ENCODE assay signal across 8 cellular contexts in the genomic region with DNA sequence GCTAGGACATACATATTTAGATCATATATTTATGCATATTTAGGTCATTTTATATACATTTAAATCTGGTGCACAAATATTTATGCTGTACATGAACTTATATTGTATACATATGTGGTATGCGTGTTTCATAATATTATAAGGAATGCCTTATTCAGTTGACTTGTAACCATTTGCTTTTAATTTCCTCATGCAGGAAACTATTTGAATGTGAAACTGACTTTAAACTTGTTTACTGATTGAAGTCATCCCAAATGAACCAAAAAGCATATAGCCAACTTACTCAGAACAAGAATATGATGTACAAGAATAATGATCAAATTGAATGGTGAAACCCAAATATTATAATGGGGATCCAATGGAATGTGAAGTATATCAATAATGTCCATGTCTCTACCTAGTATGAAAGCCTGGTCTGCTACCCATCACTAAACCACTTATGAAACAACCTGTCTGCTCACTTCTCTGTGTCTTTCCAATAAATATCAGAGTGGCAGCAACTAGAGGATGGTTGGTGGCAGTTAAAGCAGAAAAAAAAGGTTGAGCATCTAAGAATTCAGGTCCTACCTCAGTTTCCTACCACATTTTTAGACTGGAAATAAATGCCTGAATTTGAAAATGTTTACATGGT. TPM values are rescaled to one million over a fixed set of nuclear protein-coding genes. Genes with fewer than 3 reads are reported as not detected.
DNase-seq lines count a peak whose midpoint lies in the region; ATAC-seq and TF ChIP-seq lines count a peak whose summit lies in the region.

No MANE protein-coding gene starts in this region.

- no peaks in the 10 kb centered on the region for H3K27me3 ChIP-seq in HCT116 (ENCODE audit: insufficient read depth, low read length)
- H3K27me3 ChIP-seq in RWPE2 (ENCODE audit: insufficient read depth, poor library complexity, severe bottlenecking): no peaks in the 10 kb centered on the region

- CTCF ChIA-PET in HCT116 (lab: Charles Lee): no interaction called here

- TF ChIP-seq POLR2A in HCT116 (IDR thresholded peaks at IDR 0.05; ENCODE audit: borderline replicate concordance, extremely low read depth, insufficient read depth, insufficient read length): no peak

- RAD21 ChIA-PET in HCT116 (lab: Charles Lee; ENCODE audit: low non-redundant PET in 1 of 2, low total read pairs in 2 of 2, uncharacterized antibody in 2 of 2, unreplicated experiment in 2 of 2): no interaction called here

- peak overlapping the region; percentile 70 to 88 (median 83) for H3K4me3 Mint-ChIP-seq in naive B cell
- H3K4me3 Mint-ChIP-seq in mesothelial cell of epicardium: no peak overlapping the region

- no peak for TF ChIP-seq RAD21 in HCT116 (IDR thresholded peaks at IDR 0.05; ENCODE audit: low read depth)

- H3K9ac ChIP-seq in HCT116 (ENCODE audit: low read length): no peak overlapping the region

- H3K4me1 ChIP-seq in HCT116 (ENCODE audit: control insufficient read depth in 1 of 2, insufficient read depth in 2 of 2, low read length in 2 of 2): peaks cover 3 to 21% of the 10 kb centered on the region in 2 experiments; a peak in 3 of 4 replicates
- H3K4me1 ChIP-seq in RWPE2 (ENCODE audit: insufficient read depth, poor library complexity, severe bottlenecking): peaks cover 6% of the 10 kb centered on the region

- H3K9me3 Mint-ChIP-seq in naive B cell (no peaks in the 10 kb centered on the region), mesothelial cell of epicardium (no peaks in the 10 kb centered on the region)

- no peaks in the 10 kb centered on the region for H3K27me3 Mint-ChIP-seq in naive B cell
- H3K27me3 Mint-ChIP-seq in mesothelial cell of epicardium (ENCODE audit: low read depth): peaks cover 2% of the 10 kb centered on the region

- H4K20me1 ChIP-seq in HCT116 (ENCODE audit: insufficient read depth): no peaks in the 10 kb centered on the region

- intact Hi-C loops in HCT116 (cut with micrococcal nuclease): no loop called here

- no peak overlapping the region for H3K27ac ChIP-seq in HCT116 (ENCODE audit: low read depth, low read length)
- peak overlapping the region; percentile 25 for H3K27ac ChIP-seq in RWPE2 (ENCODE audit: poor library complexity, severe bottlenecking)

- peaks cover 12% of the 10 kb centered on the region; the same call in 1 of the 2 replicates for H3K79me2 ChIP-seq in HCT116 (ENCODE audit: insufficient read depth, low read length)

- H3K36me3 ChIP-seq in HCT116 (ENCODE audit: control insufficient read depth in 1 of 2, insufficient read depth in 2 of 2, low read length in 2 of 2) (no peaks in the 10 kb centered on the region), RWPE2 (ENCODE audit: low read depth) (no peaks in the 10 kb centered on the region)

- no peak for DNase-seq in HCT116 (ENCODE audit: low read depth, low spot score)
- DNase-seq in RWPE2 (ENCODE audit: low spot score): no peak
- no peak for DNase-seq in naive B cell
- DNase-seq in GF-D8 (lab: John Stamatoyannopoulos, UW): no peak
- DNase-seq in NCI-H526 (lab: John Stamatoyannopoulos, UW): no peak
- no peak for DNase-seq in stimulated activated CD4-positive, alpha-beta T cell treated with anti-CD3 and anti-CD28 coated beads, Interleukin-15, amount 100 ng/mL, for 24 hours
- no peak for DNase-seq in mesothelial cell of epicardium (ENCODE audit: low spot score in 2 of 2, unreplicated experiment in 2 of 2)

- no peak for TF ChIP-seq CTCF in HCT116 (IDR thresholded peaks at IDR 0.05 in 2 of 3, conservative IDR thresholded peaks at IDR 0.05 in 1 of 3; ENCODE audit: borderline replicate concordance in 1 of 3, insufficient read depth in 1 of 3, low read depth in 2 of 3, low read length in 2 of 3)
- no peak for TF ChIP-seq CTCF in RWPE2 (IDR thresholded peaks at IDR 0.05; ENCODE audit: poor library complexity, severe bottlenecking)
- no peak for TF ChIP-seq CTCF in mesothelial cell of epicardium (IDR thresholded peaks at IDR 0.05; ENCODE audit: unreplicated experiment)

- ATAC-seq in GM18511 (IDR thresholded peaks at IDR 0.05; ENCODE audit: unreplicated experiment) (peak; percentile 61), HCT116 (no peak), RWPE2 (ENCODE audit: low read depth) (no peak), naive B cell (ENCODE audit: low read depth in 2 of 2) (peak; percentile 54 to 56)

- no peak overlapping the region for H2AFZ ChIP-seq in HCT116 (ENCODE audit: low read depth, low read length, poor library complexity, severe bottlenecking)

- H3K27ac Mint-ChIP-seq in naive B cell (peak overlapping the region; percentile 86 to 96 (median 92)), mesothelial cell of epicardium (no peak overlapping the region)

- peaks cover 0 to 7% of the 10 kb centered on the region in 2 donors for H3K36me3 Mint-ChIP-seq in naive B cell
- no peaks in the 10 kb centered on the region for H3K36me3 Mint-ChIP-seq in mesothelial cell of epicardium

- no TSS peak for BruUV-seq in HCT116 (replicated peaks; lab: Mats Ljungman, UMichigan)

- POLR2A ChIA-PET in HCT116 (lab: Charles Lee): no interaction called here

- no peaks in the 10 kb centered on the region for H3K9me2 ChIP-seq in HCT116 (ENCODE audit: insufficient read depth)

- H3K4me2 ChIP-seq in HCT116 (ENCODE audit: low read length): peak overlapping the region; percentile 10

- H3K4me1 Mint-ChIP-seq in naive B cell (peaks cover 52 to 79% (median 64%) of the 10 kb centered on the region in 3 donors), mesothelial cell of epicardium (peaks cover 5% of the 10 kb centered on the region)

- H3K9me3 ChIP-seq in HCT116 (ENCODE audit: control insufficient read depth in 1 of 2, insufficient read depth in 1 of 2, low read depth in 1 of 2, low read length in 2 of 2) (no peaks in the 10 kb centered on the region), RWPE2 (ENCODE audit: severe bottlenecking) (no peaks in the 10 kb centered on the region)

- H3K4me3 ChIP-seq in HCT116 (replicated peaks in 1 of 2; ENCODE audit: low read depth in 1 of 2, low read length in 2 of 2) (no peak overlapping the region), RWPE2 (ENCODE audit: severe bottlenecking) (peak overlapping the region; percentile 6)

TF ChIP-seq in HCT116, 20 proteins besides CTCF, POLR2A, EP300 and RAD21 (continues in another document):
- TF ChIP-seq YY1 (IDR thresholded peaks at IDR 0.05; ENCODE audit: extremely low read depth, insufficient replicate concordance, low read depth, low read length) (no peak), ZFX (IDR thresholded peaks at IDR 0.05) (no peak), JUND (IDR thresholded peaks at IDR 0.05) (no peak), POLR2AphosphoS5 (IDR thresholded peaks at IDR 0.05; ENCODE audit: low read depth, low read length) (no peak), TCF7L2 (IDR thresholded peaks at IDR 0.05; ENCODE audit: borderline replicate concordance, extremely low read depth, insufficient read depth, insufficient read length) (no peak), CBX3 (IDR thresholded peaks at IDR 0.05; ENCODE audit: low read depth) (no peak), EZH2phosphoT487 (IDR thresholded peaks at IDR 0.05; ENCODE audit: borderline replicate concordance) (no peak), ELF1 (IDR thresholded peaks at IDR 0.05; ENCODE audit: borderline replicate concordance, low read depth) (no peak), SRF (IDR thresholded peaks at IDR 0.05; ENCODE audit: low read depth) (no peak), EZH2 (IDR thresholded peaks at IDR 0.05) (no peak), ZNF274 (IDR thresholded peaks at IDR 0.05; ENCODE audit: low read depth, low read length) (no peak), FOSL1 (IDR thresholded peaks at IDR 0.05; ENCODE audit: low read depth) (no peak)
- TF ChIP-seq, protein P1, sequence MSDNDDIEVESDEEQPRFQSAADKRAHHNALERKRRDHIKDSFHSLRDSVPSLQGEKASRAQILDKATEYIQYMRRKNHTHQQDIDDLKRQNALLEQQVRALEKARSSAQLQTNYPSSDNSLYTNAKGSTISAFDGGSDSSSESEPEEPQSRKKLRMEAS (IDR thresholded peaks at IDR 0.05): no peak
- TF ChIP-seq, protein P2, sequence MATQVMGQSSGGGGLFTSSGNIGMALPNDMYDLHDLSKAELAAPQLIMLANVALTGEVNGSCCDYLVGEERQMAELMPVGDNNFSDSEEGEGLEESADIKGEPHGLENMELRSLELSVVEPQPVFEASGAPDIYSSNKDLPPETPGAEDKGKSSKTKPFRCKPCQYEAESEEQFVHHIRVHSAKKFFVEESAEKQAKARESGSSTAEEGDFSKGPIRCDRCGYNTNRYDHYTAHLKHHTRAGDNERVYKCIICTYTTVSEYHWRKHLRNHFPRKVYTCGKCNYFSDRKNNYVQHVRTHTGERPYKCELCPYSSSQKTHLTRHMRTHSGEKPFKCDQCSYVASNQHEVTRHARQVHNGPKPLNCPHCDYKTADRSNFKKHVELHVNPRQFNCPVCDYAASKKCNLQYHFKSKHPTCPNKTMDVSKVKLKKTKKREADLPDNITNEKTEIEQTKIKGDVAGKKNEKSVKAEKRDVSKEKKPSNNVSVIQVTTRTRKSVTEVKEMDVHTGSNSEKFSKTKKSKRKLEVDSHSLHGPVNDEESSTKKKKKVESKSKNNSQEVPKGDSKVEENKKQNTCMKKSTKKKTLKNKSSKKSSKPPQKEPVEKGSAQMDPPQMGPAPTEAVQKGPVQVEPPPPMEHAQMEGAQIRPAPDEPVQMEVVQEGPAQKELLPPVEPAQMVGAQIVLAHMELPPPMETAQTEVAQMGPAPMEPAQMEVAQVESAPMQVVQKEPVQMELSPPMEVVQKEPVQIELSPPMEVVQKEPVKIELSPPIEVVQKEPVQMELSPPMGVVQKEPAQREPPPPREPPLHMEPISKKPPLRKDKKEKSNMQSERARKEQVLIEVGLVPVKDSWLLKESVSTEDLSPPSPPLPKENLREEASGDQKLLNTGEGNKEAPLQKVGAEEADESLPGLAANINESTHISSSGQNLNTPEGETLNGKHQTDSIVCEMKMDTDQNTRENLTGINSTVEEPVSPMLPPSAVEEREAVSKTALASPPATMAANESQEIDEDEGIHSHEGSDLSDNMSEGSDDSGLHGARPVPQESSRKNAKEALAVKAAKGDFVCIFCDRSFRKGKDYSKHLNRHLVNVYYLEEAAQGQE (IDR thresholded peaks at IDR 0.05; ENCODE audit: low read depth): no peak

RNA-seq across cellular contexts. Expression of a gene that starts 38.3 kb away (rescaled TPM):
- total RNA-seq in HCT116 (2021; ENCODE audit: unreplicated experiment): 24.2 TPM
- polyA plus RNA-seq in HCT116 (2012): 5.4 and 7.3 TPM in 2 replicates
- 10 to 100 TPM; 21.2 to 33.3 (median 27.8) TPM for polyA plus RNA-seq in naive B cell (ENCODE audit: low read depth in 6 of 6)
- total RNA-seq in mesothelial cell of epicardium: 11.0 to 12.8 TPM (median 11.8 TPM) in 3 replicates

Comparison
In these comparisons a context has a peak if more than half of its experiments do, and no peak if none do; other contexts are left out.
1. ATAC-seq: peak in GM18511 (single experiment) and naive B cell (2 of 2); none in HCT116 (single experiment) and RWPE2 (single experiment).